Comparison of ENCODE assay signal across 21 cellular contexts in the genomic region with DNA sequence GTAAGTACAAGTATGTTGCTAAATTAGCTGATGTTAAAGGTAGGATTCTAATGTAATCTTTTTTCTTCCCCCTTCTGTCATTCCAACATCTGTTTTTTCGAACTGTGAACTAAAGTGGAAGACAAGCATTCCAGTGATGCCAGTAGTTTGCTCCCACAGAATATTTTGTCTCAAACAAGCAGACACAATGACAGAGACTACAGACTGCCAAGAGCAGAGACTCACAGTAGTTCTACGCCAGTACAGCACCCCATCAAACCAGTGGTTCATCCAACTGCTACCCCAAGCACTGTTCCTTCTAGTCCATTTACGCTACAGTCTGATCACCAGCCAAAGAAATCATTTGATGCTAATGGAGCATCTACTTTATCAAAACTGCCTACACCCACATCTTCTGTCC.
DNase-seq lines count a peak whose midpoint lies in the region; ATAC-seq and TF ChIP-seq lines count a peak whose summit lies in the region.
"Had no signal": no experiment of that assay in that cellular context is flagged by ENCODE, and none has a peak within 500 bp of the region (broad histone marks: within the 10 kb centered on the region; RNA-seq: fewer than 3 reads in every experiment).

No MANE protein-coding gene starts in this region.

- no peak for ATAC-seq in CD4-positive, CD25-positive, alpha-beta regulatory T cell (ENCODE audit: low read depth in 2 of 2)
- ATAC-seq: gastroesophageal sphincter had no signal

- peaks cover 61% of the 10 kb centered on the region; the same call in 1 of the 2 replicates for H4K20me1 ChIP-seq in GM23248 (ENCODE audit: insufficient read depth)

- TF ChIP-seq CTCF in neutrophil (IDR thresholded peaks at IDR 0.05), result no peak

- peak overlapping the region in 1 of 3 donors; percentile 33 for H3K27ac Mint-ChIP-seq in CD4-positive, CD25-positive, alpha-beta regulatory T cell
- no peak overlapping the region for H3K27ac Mint-ChIP-seq in activated CD4-positive, alpha-beta memory T cell treated with anti-CD3 and anti-CD28 coated beads for 36 hours
- H3K27ac Mint-ChIP-seq: activated B cell treated with CpG ODN at 0.5 μM for 24 hours; activated T-helper 1 cell treated with anti-CD3 and anti-CD28 coated beads, Interleukin-12 subunit alpha, Interleukin-12 subunit beta, Interleukin-2, Interleukin-4 antibody, amounts not matched to agents 30 ng/mL and 10 ng/mL and 1 ng/mL, durations not matched to agents 14 hours and 24 hours and 36 hours; T-helper 1 cell treated with Interleukin-12 subunit alpha and Interleukin-12 subunit beta and Interleukin-4 antibody, amounts not matched to agents 30 μg/mL and 1 μg/mL, for 36 hours had no signal

- CTCF ChIA-PET in activated CD4-positive, alpha-beta memory T cell treated with anti-CD3 and anti-CD28 coated beads for 36 hours (lab: Charles Lee), result interaction anchor here (1.4 kb wide), 1 partner anchor 33 kb away, joined by 5 read pairs; no protein-coding TSS in a partner anchor

- no peak for DNase-seq in CD4-positive, CD25-positive, alpha-beta regulatory T cell
- DNase-seq in GM23248 (peak; percentile 42), cerebellar cortex (ENCODE audit: low spot score) (peak; percentile 38), T-helper 9 cell (no peak), mesenteric fat pad (ENCODE audit: low spot score) (no peak)
- no peak for DNase-seq in activated CD4-positive, alpha-beta memory T cell treated with anti-CD3 and anti-CD28 coated beads for 36 hours
- DNase-seq: activated B cell treated with CpG ODN at 0.5 μM for 24 hours; amniotic stem cell; colonic mucosa; GF-D8; NCI-H1105 treated with DMSO at 0.1 percent for 48 hours; NCI-H2107; NCI-H69; SIG-M5; small intestine; stimulated activated CD4-positive, alpha-beta T cell treated with anti-CD3 and anti-CD28 coated beads, Interleukin-4, amount 100 ng/mL, for 4 hours; substantia nigra had no signal

- in situ Hi-C loops in GM23248 (cut with MboI), result no loop called here

- peaks cover 58% of the 10 kb centered on the region for H3K36me3 Mint-ChIP-seq in CD4-positive, CD25-positive, alpha-beta regulatory T cell
- H3K36me3 Mint-ChIP-seq in activated CD4-positive, alpha-beta memory T cell treated with anti-CD3 and anti-CD28 coated beads for 36 hours, result peaks cover 54% of the 10 kb centered on the region

- no peak overlapping the region for H3K9ac ChIP-seq in GM23248

- no peak overlapping the region for H2AFZ ChIP-seq in GM23248

- peak overlapping the region; percentile 14 for H3K4me2 ChIP-seq in GM23248 (ENCODE audit: unreplicated experiment)

- POLR2A ChIA-PET in activated CD4-positive, alpha-beta memory T cell treated with anti-CD3 and anti-CD28 coated beads for 36 hours (lab: Charles Lee), result no interaction called here

- no peaks in the 10 kb centered on the region for H3K9me3 ChIP-seq in CD4-positive, CD25-positive, alpha-beta regulatory T cell (ENCODE audit: control insufficient read depth in 2 of 2, low read length in 2 of 2)
- H3K9me3 ChIP-seq in GM23248 (ENCODE audit: low read depth) (no peaks in the 10 kb centered on the region), neutrophil (no peaks in the 10 kb centered on the region)
- H3K9me3 ChIP-seq: colonic mucosa, gastroesophageal sphincter had no signal

- H3K9me3 Mint-ChIP-seq in CD4-positive, CD25-positive, alpha-beta regulatory T cell, result no peaks in the 10 kb centered on the region
- no peaks in the 10 kb centered on the region for H3K9me3 Mint-ChIP-seq in activated CD4-positive, alpha-beta memory T cell treated with anti-CD3 and anti-CD28 coated beads for 36 hours
- H3K9me3 Mint-ChIP-seq: activated B cell treated with CpG ODN at 0.5 μM for 24 hours; activated T-helper 1 cell treated with anti-CD3 and anti-CD28 coated beads, Interleukin-12 subunit alpha, Interleukin-12 subunit beta, Interleukin-2, Interleukin-4 antibody, amounts not matched to agents 30 ng/mL and 10 ng/mL and 1 ng/mL, durations not matched to agents 14 hours and 24 hours and 36 hours; T-helper 1 cell treated with Interleukin-12 subunit alpha and Interleukin-12 subunit beta and Interleukin-4 antibody, amounts not matched to agents 30 μg/mL and 1 μg/mL, for 36 hours had no signal

- H3K27ac ChIP-seq in CD4-positive, CD25-positive, alpha-beta regulatory T cell (ENCODE audit: insufficient read depth, low read length, poor library complexity, severe bottlenecking), result no peak overlapping the region
- H3K27ac ChIP-seq in GM23248 (peak overlapping the region; percentile 9; the same call in 1 of the 2 replicates), neutrophil (peak overlapping the region; percentile 34)
- H3K27ac ChIP-seq: colonic mucosa, gastroesophageal sphincter had no signal

- H3K4me3 Mint-ChIP-seq in CD4-positive, CD25-positive, alpha-beta regulatory T cell, result no peak overlapping the region
- H3K4me3 Mint-ChIP-seq in activated CD4-positive, alpha-beta memory T cell treated with anti-CD3 and anti-CD28 coated beads for 36 hours, result no peak overlapping the region
- H3K4me3 Mint-ChIP-seq: activated B cell treated with CpG ODN at 0.5 μM for 24 hours; activated T-helper 1 cell treated with anti-CD3 and anti-CD28 coated beads, Interleukin-12 subunit alpha, Interleukin-12 subunit beta, Interleukin-2, Interleukin-4 antibody, amounts not matched to agents 30 ng/mL and 10 ng/mL and 1 ng/mL, durations not matched to agents 14 hours and 24 hours and 36 hours; T-helper 1 cell treated with Interleukin-12 subunit alpha and Interleukin-12 subunit beta and Interleukin-4 antibody, amounts not matched to agents 30 μg/mL and 1 μg/mL, for 36 hours had no signal

- intact Hi-C loops in activated CD4-positive, alpha-beta memory T cell treated with anti-CD3 and anti-CD28 coated beads for 36 hours (cut with micrococcal nuclease), result loop anchor here (10.0 kb wide), 1 partner anchor 161 kb away; no protein-coding TSS in a partner anchor

- WGBS in GM23248 (ENCODE audit: low coverage in 1 of 2, low lambda C conversion rate in 2 of 2, missing lambda C conversion rate in 2 of 2), 2 experiments, result 72 to 73% methylated on average over 3 of the region's 3 CpGs

- H3K4me1 ChIP-seq in CD4-positive, CD25-positive, alpha-beta regulatory T cell (ENCODE audit: control insufficient read depth, insufficient read depth, low read length, poor library complexity, severe bottlenecking), result peaks cover 18% of the 10 kb centered on the region
- peaks cover 37% of the 10 kb centered on the region for H3K4me1 ChIP-seq in GM23248 (ENCODE audit: insufficient read depth)
- peaks cover 25 to 33% of the 10 kb centered on the region in 2 experiments for H3K4me1 ChIP-seq in neutrophil (ENCODE audit: control insufficient read depth in 1 of 2, insufficient read depth in 1 of 2, low read depth in 1 of 2, low read length in 1 of 2)
- H3K4me1 ChIP-seq: colonic mucosa had no signal

- H3K27me3 ChIP-seq in CD4-positive, CD25-positive, alpha-beta regulatory T cell (ENCODE audit: control insufficient read depth, insufficient read depth, low read length), result no peaks in the 10 kb centered on the region
- H3K27me3 ChIP-seq in GM23248 (replicated peaks; ENCODE audit: insufficient read depth), result no peaks in the 10 kb centered on the region
- H3K27me3 ChIP-seq in neutrophil, result no peaks in the 10 kb centered on the region
- H3K27me3 ChIP-seq: colonic mucosa, gastroesophageal sphincter had no signal

- H3K27me3 Mint-ChIP-seq in CD4-positive, CD25-positive, alpha-beta regulatory T cell, result no peaks in the 10 kb centered on the region
- H3K27me3 Mint-ChIP-seq in activated CD4-positive, alpha-beta memory T cell treated with anti-CD3 and anti-CD28 coated beads for 36 hours, result no peaks in the 10 kb centered on the region
- H3K27me3 Mint-ChIP-seq: activated B cell treated with CpG ODN at 0.5 μM for 24 hours had no signal

- H3F3A ChIP-seq in GM23248 (ENCODE audit: insufficient read depth), result peaks cover 65% of the 10 kb centered on the region

- peaks cover 73% of the 10 kb centered on the region for H3K36me3 ChIP-seq in CD4-positive, CD25-positive, alpha-beta regulatory T cell (ENCODE audit: control insufficient read depth, insufficient read depth, low read length)
- H3K36me3 ChIP-seq in GM23248 (ENCODE audit: low read depth) (peaks cover 57% of the 10 kb centered on the region), neutrophil (peaks cover 36% of the 10 kb centered on the region)

- peaks cover 100% of the 10 kb centered on the region for H3K79me2 ChIP-seq in GM23248 (ENCODE audit: insufficient read depth)

- peaks cover 48 to 80% (median 63%) of the 10 kb centered on the region in 4 donors for H3K4me1 Mint-ChIP-seq in CD4-positive, CD25-positive, alpha-beta regulatory T cell
- H3K4me1 Mint-ChIP-seq in activated CD4-positive, alpha-beta memory T cell treated with anti-CD3 and anti-CD28 coated beads for 36 hours (ENCODE audit: low read depth), result peaks cover 66% of the 10 kb centered on the region

- H3K9me2 ChIP-seq in GM23248 (ENCODE audit: insufficient read depth), result no peaks in the 10 kb centered on the region

- H3K4me3 ChIP-seq in CD4-positive, CD25-positive, alpha-beta regulatory T cell (ENCODE audit: low read depth, low read length), result peak overlapping the region; percentile 11
- H3K4me3 ChIP-seq in GM23248, result no peak overlapping the region
- no peak overlapping the region for H3K4me3 ChIP-seq in neutrophil (ENCODE audit: low read depth in 1 of 2, low read length in 1 of 2)
- H3K4me3 ChIP-seq: colonic mucosa, gastroesophageal sphincter had no signal

Comparison
In these comparisons a context has a peak if more than half of its experiments do, and no peak if none do; other contexts are left out.
1. DNase-seq: peak in GM23248 (single experiment) and cerebellar cortex (single experiment); none in CD4-positive, CD25-positive, alpha-beta regulatory T cell (0 of 3), T-helper 9 cell (single experiment), activated CD4-positive, alpha-beta memory T cell treated with anti-CD3 and anti-CD28 coated beads for 36 hours (single experiment) and mesenteric fat pad (single experiment).